20 cellular contexts compared by ENCODE assay signal in genomic region chr9:107142430-107142829, GRCh38.
DNase-seq lines count a peak whose midpoint lies in the region; ATAC-seq and TF ChIP-seq lines count a peak whose summit lies in the region.
"Had no signal": no experiment of that assay in that cellular context is flagged by ENCODE, and none has a peak within 500 bp of the region (broad histone marks: within the 10 kb centered on the region; RNA-seq: fewer than 3 reads in every experiment).

No MANE protein-coding gene starts in this region.

- POLR2A ChIA-PET in SK-N-SH (lab: Yijun Ruan, JAX), result no interaction called here

- H3K27me3 Mint-ChIP-seq in activated CD8-positive, alpha-beta memory T cell treated with anti-CD3 and anti-CD28 coated beads, Interleukin-2, amount 10 ng/mL, durations not matched to agents 7 days and 5 days, result peaks cover 10% of the 10 kb centered on the region

- no peaks in the 10 kb centered on the region for H3K9me2 ChIP-seq in SK-N-SH

- ATAC-seq in left ventricle myocardium superior (peak; percentile 81), GM21723 (IDR thresholded peaks at IDR 0.05; ENCODE audit: unreplicated experiment) (no peak)
- no peak for ATAC-seq in activated CD8-positive, alpha-beta memory T cell treated with anti-CD3 and anti-CD28 coated beads, Interleukin-2, amount 10 ng/mL, durations not matched to agents 7 days and 5 days
- ATAC-seq: HepG2 had no signal

- no peak overlapping the region for H3K4me3 Mint-ChIP-seq in activated CD8-positive, alpha-beta memory T cell treated with anti-CD3 and anti-CD28 coated beads, Interleukin-2, amount 10 ng/mL, durations not matched to agents 7 days and 5 days
- H3K4me3 Mint-ChIP-seq: CD4-positive, CD25-positive, alpha-beta regulatory T cell had no signal

- H3K27me3 ChIP-seq in colonic mucosa, result no peaks in the 10 kb centered on the region
- H3K27me3 ChIP-seq in smooth muscle cell (ENCODE audit: low read depth), result no peaks in the 10 kb centered on the region
- H3K27me3 ChIP-seq in SK-N-SH (ENCODE audit: insufficient read depth), result no peaks in the 10 kb centered on the region; the same call in 1 of the 2 replicates

- intact Hi-C loops in colonic mucosa (cut with DNase I) (no loop called here), left ventricle myocardium superior (cut with micrococcal nuclease) (no loop called here)

- peak overlapping the region in 1 of 2 donors; percentile 3 for H3K9ac ChIP-seq in colonic mucosa (ENCODE audit: low read depth in 2 of 2, low read length in 2 of 2)
- H3K9ac ChIP-seq in smooth muscle cell (ENCODE audit: low read depth), result no peak overlapping the region
- no peak overlapping the region for H3K9ac ChIP-seq in SK-N-SH
- H3K9ac ChIP-seq: KMS-11 had no signal

- H2AFZ ChIP-seq in smooth muscle cell (ENCODE audit: low read depth) (peak overlapping the region; percentile 29), SK-N-SH (ENCODE audit: low read depth) (no peak overlapping the region)
- H2AFZ ChIP-seq: PC-9 had no signal

- TF ChIP-seq CTCF in colonic mucosa (IDR thresholded peaks at IDR 0.05) (no peak), smooth muscle cell (IDR thresholded peaks at IDR 0.05; ENCODE audit: borderline replicate concordance, insufficient read depth, poor library complexity, severe bottlenecking) (no peak), SK-N-SH (IDR thresholded peaks at IDR 0.05) (no peak)

- H3K4me1 Mint-ChIP-seq in activated CD8-positive, alpha-beta memory T cell treated with anti-CD3 and anti-CD28 coated beads, Interleukin-2, amount 10 ng/mL, durations not matched to agents 7 days and 5 days, result no peaks in the 10 kb centered on the region

- H4K20me1 ChIP-seq in smooth muscle cell (ENCODE audit: low read depth) (no peaks in the 10 kb centered on the region), SK-N-SH (ENCODE audit: insufficient read depth) (no peaks in the 10 kb centered on the region)

- H3K36me3 ChIP-seq in colonic mucosa (no peaks in the 10 kb centered on the region), smooth muscle cell (ENCODE audit: low read depth) (no peaks in the 10 kb centered on the region), SK-N-SH (replicated peaks in 1 of 2; ENCODE audit: control insufficient read depth in 1 of 2, insufficient read depth in 2 of 2, low read length in 1 of 2) (no peaks in the 10 kb centered on the region)

- TF ChIP-seq EP300 in SK-N-SH (IDR thresholded peaks at IDR 0.05; ENCODE audit: borderline replicate concordance in 1 of 2, low read depth in 1 of 2, low read length in 1 of 2), result no peak

- CTCF ChIA-PET in activated CD8-positive, alpha-beta memory T cell treated with anti-CD3 and anti-CD28 coated beads, Interleukin-2, amount 10 ng/mL, durations not matched to agents 7 days and 5 days (lab: Charles Lee), result interaction anchor here (1.1 to 1.4 kb wide), 2 partner anchors 9 to 17 kb away, joined by 4 read pairs; no protein-coding TSS in a partner anchor
- CTCF ChIA-PET in SK-N-SH (lab: Yijun Ruan, JAX), result interaction anchor here (1.0 to 1.5 kb wide), 3 partner anchors 15 to 1168 kb away, joined by 3 to 10 read pairs (median 3); no protein-coding TSS in a partner anchor

- DNase-seq in EH (ENCODE audit: low read depth) (peak; percentile 27), colonic mucosa (no peak), left ventricle myocardium superior (no peak), smooth muscle cell (lab: John Stamatoyannopoulos, UW; ENCODE audit: unreplicated experiment) (no peak), NCI-H1105 treated with DMSO at 0.1 percent for 48 hours (lab: John Stamatoyannopoulos, UW) (no peak), SK-N-SH (no peak)
- no peak for DNase-seq in activated CD8-positive, alpha-beta memory T cell treated with anti-CD3 and anti-CD28 coated beads, Interleukin-2, amount 10 ng/mL, durations not matched to agents 7 days and 5 days
- DNase-seq: AML-193; Calu3; CD4-positive, CD25-positive, alpha-beta regulatory T cell; DMS79 treated with DMSO at 0.1 percent for 48 hours; GDM1; GOT3; NCI-H1092 treated with DMSO at 0.1 percent for 48 hours; NCI-H1694 treated with DMSO at 0.1 percent for 48 hours; NCI-H774; PC-9 had no signal

- no peaks in the 10 kb centered on the region for H3K4me1 ChIP-seq in colonic mucosa
- H3K4me1 ChIP-seq in smooth muscle cell (ENCODE audit: low read depth), result no peaks in the 10 kb centered on the region
- H3K4me1 ChIP-seq in SK-N-SH (ENCODE audit: control insufficient read depth in 1 of 2, insufficient read depth in 2 of 2, low read depth in 1 of 2, low read length in 1 of 2), result peaks cover 0 to 19% of the 10 kb centered on the region in 2 experiments; a peak in 1 of 4 replicates

- H3K27ac ChIP-seq in colonic mucosa (peak overlapping the region; percentile 54), smooth muscle cell (ENCODE audit: low read depth) (no peak overlapping the region), SK-N-SH (ENCODE audit: low read depth in 2 of 2, low read length in 1 of 2) (no peak overlapping the region)
- H3K27ac ChIP-seq: KMS-11, PC-9 had no signal

- no peaks in the 10 kb centered on the region for H3K36me3 Mint-ChIP-seq in activated CD8-positive, alpha-beta memory T cell treated with anti-CD3 and anti-CD28 coated beads, Interleukin-2, amount 10 ng/mL, durations not matched to agents 7 days and 5 days
- H3K36me3 Mint-ChIP-seq: CD4-positive, CD25-positive, alpha-beta regulatory T cell had no signal

- H3K4me2 ChIP-seq in smooth muscle cell (no peak overlapping the region), SK-N-SH (no peak overlapping the region)
- H3K4me2 ChIP-seq: KMS-11, PC-9 had no signal

- H3K27ac Mint-ChIP-seq in activated CD8-positive, alpha-beta memory T cell treated with anti-CD3 and anti-CD28 coated beads, Interleukin-2, amount 10 ng/mL, durations not matched to agents 7 days and 5 days, result no peak overlapping the region
- H3K27ac Mint-ChIP-seq: CD4-positive, CD25-positive, alpha-beta regulatory T cell had no signal

- no peaks in the 10 kb centered on the region for H3K9me3 ChIP-seq in colonic mucosa
- H3K9me3 ChIP-seq in smooth muscle cell (replicated peaks; ENCODE audit: low read depth), result no peaks in the 10 kb centered on the region
- H3K9me3 ChIP-seq in SK-N-SH, result no peaks in the 10 kb centered on the region

- H3K79me2 ChIP-seq in smooth muscle cell (ENCODE audit: low read depth) (no peaks in the 10 kb centered on the region), SK-N-SH (ENCODE audit: insufficient read depth) (no peaks in the 10 kb centered on the region)

- H3K9me3 Mint-ChIP-seq in activated CD8-positive, alpha-beta memory T cell treated with anti-CD3 and anti-CD28 coated beads, Interleukin-2, amount 10 ng/mL, durations not matched to agents 7 days and 5 days (ENCODE audit: low read depth), result no peaks in the 10 kb centered on the region

- WGBS in smooth muscle cell (ENCODE audit: low lambda C conversion rate), result 78% methylated on average over 1 of the region's 1 CpG
- WGBS in SK-N-SH (ENCODE audit: low lambda C conversion rate), result 32% methylated on average over 1 of the region's 1 CpG

- TF ChIP-seq RAD21 in SK-N-SH (IDR thresholded peaks at IDR 0.05; ENCODE audit: low read length), result no peak

- H3F3A ChIP-seq in smooth muscle cell (ENCODE audit: low read depth), result no peaks in the 10 kb centered on the region
- no peaks in the 10 kb centered on the region for H3F3A ChIP-seq in SK-N-SH (replicated peaks; ENCODE audit: insufficient read depth)

- H3K4me3 ChIP-seq in colonic mucosa, result no peak overlapping the region
- H3K4me3 ChIP-seq in smooth muscle cell, result no peak overlapping the region
- no peak overlapping the region for H3K4me3 ChIP-seq in SK-N-SH (ENCODE audit: low read depth in 2 of 2, low read length in 1 of 2)
- H3K4me3 ChIP-seq: PC-9 had no signal

TF ChIP-seq in SK-N-SH, 30 proteins besides CTCF, POLR2A, EP300 and RAD21 (continues in another document):
- TF ChIP-seq SMC3 (IDR thresholded peaks at IDR 0.05; ENCODE audit: low read depth, low read length) (no peak), POLR2AphosphoS5 (IDR thresholded peaks at IDR 0.05; ENCODE audit: low read depth, low read length) (no peak), USF2 (IDR thresholded peaks at IDR 0.05; ENCODE audit: borderline replicate concordance, low read depth, low read length) (no peak), IRF3 (IDR thresholded peaks at IDR 0.05; ENCODE audit: low read depth, low read length) (no peak), NFIC (IDR thresholded peaks at IDR 0.05; ENCODE audit: borderline replicate concordance) (no peak), FOXJ3 (CRISPR knock-in tag; IDR thresholded peaks at IDR 0.05) (no peak), MXI1 (IDR thresholded peaks at IDR 0.05; ENCODE audit: low read depth, low read length) (no peak), SIN3A (IDR thresholded peaks at IDR 0.05; ENCODE audit: borderline replicate concordance, low read depth, low read length) (no peak), FOXM1 (IDR thresholded peaks at IDR 0.05; ENCODE audit: low read depth) (no peak), CHD2 (IDR thresholded peaks at IDR 0.05; ENCODE audit: low read length, partially characterized antibody) (no peak), TAF1 (IDR thresholded peaks at IDR 0.05; ENCODE audit: borderline replicate concordance, low read depth, low read length) (no peak), RXRA (IDR thresholded peaks at IDR 0.05; ENCODE audit: borderline replicate concordance, low read depth) (no peak)
